Comparison of ENCODE assay signal across 13 cellular contexts in genomic region chr2:66477125-66477842, GRCh38.
DNase-seq lines count a peak whose midpoint lies in the region; FAIRE-seq and TF ChIP-seq lines count a peak whose summit lies in the region.
"Had no signal": no experiment of that assay in that cellular context is flagged by ENCODE, and none has a peak within 500 bp of the region (broad histone marks: within the 10 kb centered on the region; RNA-seq: fewer than 3 reads in every experiment).

No MANE protein-coding gene starts in this region.

- peaks cover 11% of the 10 kb centered on the region for H3K4me1 ChIP-seq in BLaER1
- H3K4me1 ChIP-seq in muscle layer of duodenum (ENCODE audit: control insufficient read depth in 1 of 2, insufficient read depth in 2 of 2, low read length in 2 of 2): peaks cover 0 to 44% of the 10 kb centered on the region in 2 donors

- H3K27me3 ChIP-seq in BLaER1: no peaks in the 10 kb centered on the region
- H3K27me3 ChIP-seq in muscle layer of duodenum (ENCODE audit: low read depth, low read length): no peaks in the 10 kb centered on the region
- H3K27me3 ChIP-seq: neutrophil, spleen had no signal

- in situ Hi-C loops in KBM-7 (cut with MboI; ENCODE audit: low pct_unique_long_range_greater_than_20kb, low sequenced_read_pairs) (no loop called here), GM13976 (cut with MboI; ENCODE audit: low sequenced_read_pairs, unreplicated experiment) (no loop called here)

- H3K9ac ChIP-seq in BLaER1: no peak overlapping the region

- no peak for FAIRE-seq in D721Med (lab: Jason Lieb, UNC)

- H4K20me1 ChIP-seq in BLaER1: no peaks in the 10 kb centered on the region

- no peak overlapping the region for H3K27ac ChIP-seq in BLaER1
- peak overlapping the region; percentile 25 to 52 for H3K27ac ChIP-seq in coronary artery
- H3K27ac ChIP-seq in muscle layer of duodenum (ENCODE audit: low read length): peak overlapping the region; percentile 14
- H3K27ac ChIP-seq: epithelial cell of prostate, neutrophil, spleen had no signal

- H3K36me3 ChIP-seq in BLaER1 (no peaks in the 10 kb centered on the region), muscle layer of duodenum (ENCODE audit: control insufficient read depth in 1 of 2, insufficient read depth in 2 of 2, low read length in 2 of 2) (peaks cover 0 to 4% of the 10 kb centered on the region in 2 donors)
- H3K36me3 ChIP-seq: neutrophil had no signal

- TF ChIP-seq CTCF in coronary artery (IDR thresholded peaks at IDR 0.05) (no peak), D721Med (IDR thresholded peaks at IDR 0.05; ENCODE audit: insufficient read depth, missing control alignments) (no peak), GM13976 (IDR thresholded peaks at IDR 0.05; ENCODE audit: borderline replicate concordance, control extremely low read depth, extremely low read depth, insufficient read depth, missing control alignments) (no peak)

- no peak overlapping the region for H3K4me3 ChIP-seq in BLaER1
- no peak overlapping the region for H3K4me3 ChIP-seq in coronary artery
- no peak overlapping the region for H3K4me3 ChIP-seq in muscle layer of duodenum (ENCODE audit: low read depth in 1 of 2, low read length in 2 of 2)
- H3K4me3 ChIP-seq: lung, spleen had no signal

- peak overlapping the region; percentile 48 for H3K4me2 ChIP-seq in BLaER1

- H3K9me3 ChIP-seq in BLaER1: no peaks in the 10 kb centered on the region
- no peaks in the 10 kb centered on the region for H3K9me3 ChIP-seq in muscle layer of duodenum (ENCODE audit: control insufficient read depth in 1 of 2, low read length in 2 of 2)
- H3K9me3 ChIP-seq: neutrophil, spleen had no signal

- DNase-seq in KBM-7: peak; percentile 65
- DNase-seq in coronary artery (ENCODE audit: low spot score): no peak
- no peak for DNase-seq in SW480 (ENCODE audit: low spot score)
- no peak for DNase-seq in D721Med (ENCODE audit: insufficient read length, low spot score)
- DNase-seq in activated naive CD4-positive, alpha-beta T cell (lab: John Stamatoyannopoulos, UW): no peak
- DNase-seq in GM13976 (ENCODE audit: low spot score): no peak
- DNase-seq: NCI-H1092, spleen had no signal
